In genomic region chr5:139392678-139393496, GRCh38 we compare ENCODE assay signal across 1 cellular context.
TF ChIP-seq lines count a peak whose summit lies in the region.

No MANE protein-coding gene starts in this region.

TF ChIP-seq in SK-N-SH, 30 proteins besides CTCF, POLR2A, EP300 and RAD21 (continued from another document):
- TF ChIP-seq REST (IDR thresholded peaks at IDR 0.05; ENCODE audit: low read depth, low read length) = no peak
